In the genomic region with DNA sequence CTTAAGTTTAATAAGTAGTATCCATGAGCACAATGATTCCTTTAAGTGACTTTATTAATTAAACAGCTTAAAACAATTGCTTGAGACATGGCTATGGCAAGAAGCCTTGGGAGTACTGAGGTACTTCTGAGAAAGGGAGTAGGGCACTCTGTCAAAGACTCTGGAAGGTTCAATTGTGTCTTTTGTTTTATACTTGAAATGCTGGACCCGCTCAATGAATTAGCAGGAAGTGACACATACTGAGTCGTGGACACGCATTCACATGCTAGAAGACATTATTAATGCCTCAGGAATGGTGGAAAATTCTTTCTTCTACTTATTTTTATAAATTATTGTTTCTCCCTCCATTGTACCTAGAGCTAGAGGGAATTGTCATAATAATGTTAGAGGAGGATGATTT, we compare ENCODE assay signal across 12 cellular contexts.
DNase-seq lines count a peak whose midpoint lies in the region; ATAC-seq and TF ChIP-seq lines count a peak whose summit lies in the region.
"Had no signal": no experiment of that assay in that cellular context is flagged by ENCODE, and none has a peak within 500 bp of the region (broad histone marks: within the 10 kb centered on the region; RNA-seq: fewer than 3 reads in every experiment).

No MANE protein-coding gene starts in this region.

- ATAC-seq in HG02840 (IDR thresholded peaks at IDR 0.05; ENCODE audit: low FRiP score, unreplicated experiment), result no peak

- H3K4me3 ChIP-seq in choroid plexus epithelial cell (ENCODE audit: low read depth, low read length), result no peak overlapping the region

- DNase-seq in AG09319 (ENCODE audit: extremely low read depth, low read depth), result peak; percentile 7
- DNase-seq in M059J (ENCODE audit: low read depth), result peak; percentile 91
- DNase-seq in choroid plexus epithelial cell (ENCODE audit: low read depth), result peak; percentile 73
- DNase-seq in kidney tubule cell (ENCODE audit: low spot score), result peak; percentile 92
- no peak for DNase-seq in NCI-H524 treated with DMSO at 0.1 percent for 48 hours (lab: John Stamatoyannopoulos, UW)
- DNase-seq in NCI-H345 (lab: John Stamatoyannopoulos, UW), result no peak
- DNase-seq in NCI-H146 treated with DMSO at 0.1 percent for 48 hours (lab: John Stamatoyannopoulos, UW; ENCODE audit: unreplicated experiment), result no peak
- DNase-seq: naive B cell, NCI-H146, RPMI8226, WERI-Rb-1 had no signal

- TF ChIP-seq CTCF in AG09319 (IDR thresholded peaks at IDR 0.05; ENCODE audit: low read depth, low read length) (no peak), choroid plexus epithelial cell (conservative IDR thresholded peaks at IDR 0.05; ENCODE audit: low read depth, low read length) (no peak)

Comparison
In these comparisons a context has a peak if more than half of its experiments do, and no peak if none do; other contexts are left out.
1. DNase-seq: peak in AG09319 (single experiment), M059J (single experiment), choroid plexus epithelial cell (single experiment) and kidney tubule cell (single experiment); none in NCI-H524 treated with DMSO at 0.1 percent for 48 hours (single experiment), NCI-H345 (single experiment) and NCI-H146 treated with DMSO at 0.1 percent for 48 hours (single experiment).